Comparison of ENCODE assay signal across 22 cellular contexts in genomic region chr5:58016329-58016728, GRCh38.
DNase-seq lines count a peak whose midpoint lies in the region; ATAC-seq and TF ChIP-seq lines count a peak whose summit lies in the region.
"Had no signal": no experiment of that assay in that cellular context is flagged by ENCODE, and none has a peak within 500 bp of the region (broad histone marks: within the 10 kb centered on the region; RNA-seq: fewer than 3 reads in every experiment).

No MANE protein-coding gene starts in this region.

- peaks cover 8% of the 10 kb centered on the region for H3K4me1 ChIP-seq in RWPE2 (ENCODE audit: insufficient read depth, poor library complexity, severe bottlenecking)
- no peaks in the 10 kb centered on the region for H3K4me1 ChIP-seq in fibroblast of lung (ENCODE audit: control insufficient read depth, extremely low read depth, insufficient read depth, low read length)
- H3K4me1 ChIP-seq in neuronal stem cell (ENCODE audit: control insufficient read depth in 2 of 2, insufficient read depth in 1 of 2, low read depth in 1 of 2, low read length in 2 of 2) = peaks cover 3 to 23% of the 10 kb centered on the region in 2 donors
- no peaks in the 10 kb centered on the region for H3K4me1 ChIP-seq in stomach
- H3K4me1 ChIP-seq: parathyroid adenoma had no signal

- no peak overlapping the region for H4K8ac ChIP-seq in neuronal stem cell (ENCODE audit: low read depth, low read length)

- H3K27me3 ChIP-seq in RWPE2 (ENCODE audit: insufficient read depth, poor library complexity, severe bottlenecking) = no peaks in the 10 kb centered on the region
- H3K27me3 ChIP-seq in fibroblast of lung (ENCODE audit: control insufficient read depth, insufficient read depth, low read length) = no peaks in the 10 kb centered on the region
- H3K27me3 ChIP-seq in neuronal stem cell (ENCODE audit: control insufficient read depth in 3 of 3, insufficient read depth in 3 of 3, low read depth in 1 of 3, low read length in 3 of 3) = no peaks in the 10 kb centered on the region
- no peaks in the 10 kb centered on the region for H3K27me3 ChIP-seq in stomach
- H3K27me3 ChIP-seq: esophagus muscularis mucosa had no signal

- no peaks in the 10 kb centered on the region for H3K4me1 Mint-ChIP-seq in HFFc6 (ENCODE audit: low read depth)
- H3K4me1 Mint-ChIP-seq: naive B cell had no signal

- no peak overlapping the region for H3K18ac ChIP-seq in neuronal stem cell (ENCODE audit: low read length)

- H3K27ac Mint-ChIP-seq in HFFc6 = no peak overlapping the region
- H3K27ac Mint-ChIP-seq: naive B cell had no signal

- no peak overlapping the region for H2BK5ac ChIP-seq in neuronal stem cell (ENCODE audit: low read length)

- no peak overlapping the region for H3K14ac ChIP-seq in neuronal stem cell (ENCODE audit: low read length)

- no peaks in the 10 kb centered on the region for H3K79me2 ChIP-seq in fibroblast of lung (ENCODE audit: control insufficient read depth, insufficient read depth, low read length)
- H3K79me2 ChIP-seq: parathyroid adenoma had no signal

- H3K79me1 ChIP-seq in neuronal stem cell (ENCODE audit: low read depth, low read length) = no peaks in the 10 kb centered on the region

- no peak overlapping the region for H4K91ac ChIP-seq in neuronal stem cell (ENCODE audit: low read depth, low read length, poor library complexity)

- no peaks in the 10 kb centered on the region for H3K27me3 Mint-ChIP-seq in HFFc6 (ENCODE audit: insufficient read depth)
- H3K27me3 Mint-ChIP-seq: naive B cell had no signal

- no peak overlapping the region for H2BK15ac ChIP-seq in neuronal stem cell (ENCODE audit: low read length)

- H3K27ac ChIP-seq in RWPE2 (ENCODE audit: poor library complexity, severe bottlenecking) (peak overlapping the region; percentile 15), fibroblast of lung (ENCODE audit: insufficient read depth, low read length) (no peak overlapping the region), neuronal stem cell (replicated peaks; ENCODE audit: low read length) (no peak overlapping the region), stomach (no peak overlapping the region)
- H3K27ac ChIP-seq: esophagus muscularis mucosa, left ventricle myocardium inferior, parathyroid adenoma had no signal

- no CpG with 5 or more reads among the region's 6 CpGs for WGBS in neuronal stem cell (ENCODE audit: extremely low coverage in 2 of 2, insufficient read length in 2 of 2, insufficient replicate concordance in 1 of 2), 2 donors
- 75 to 92% (median 79%) methylated on average over 6 of the region's 6 CpGs for WGBS in stomach, 5 donors

- H3K9ac ChIP-seq in fibroblast of lung (ENCODE audit: insufficient read depth, low read length) (no peak overlapping the region), neuronal stem cell (ENCODE audit: low read depth, low read length, poor library complexity) (no peak overlapping the region)
- H3K9ac ChIP-seq: parathyroid adenoma had no signal

- H3K4ac ChIP-seq in neuronal stem cell (ENCODE audit: low read length) = no peak overlapping the region

- no peak overlapping the region for H2BK120ac ChIP-seq in neuronal stem cell (ENCODE audit: low read depth, low read length)

- H4K20me1 ChIP-seq in fibroblast of lung (ENCODE audit: control insufficient read depth, extremely low read depth, insufficient read depth, low read length) = no peaks in the 10 kb centered on the region

- no peak for TF ChIP-seq POLR2A in stomach (IDR thresholded peaks at IDR 0.05)

- H3K23ac ChIP-seq in neuronal stem cell (ENCODE audit: low read depth, low read length, poor library complexity) = no peak overlapping the region

- H3K9me3 ChIP-seq in RWPE2 (ENCODE audit: severe bottlenecking) (no peaks in the 10 kb centered on the region), fibroblast of lung (ENCODE audit: control insufficient read depth, insufficient read depth, low read depth, low read length) (no peaks in the 10 kb centered on the region), neuronal stem cell (replicated peaks in 1 of 2; ENCODE audit: control insufficient read depth in 2 of 2, insufficient read depth in 1 of 2, low read depth in 1 of 2, low read length in 2 of 2) (no peaks in the 10 kb centered on the region), stomach (no peaks in the 10 kb centered on the region)
- H3K9me3 ChIP-seq: esophagus muscularis mucosa, left ventricle myocardium inferior had no signal

- H3K36me3 ChIP-seq in RWPE2 (ENCODE audit: low read depth) (no peaks in the 10 kb centered on the region), fibroblast of lung (ENCODE audit: control insufficient read depth, insufficient read depth, low read length) (no peaks in the 10 kb centered on the region), neuronal stem cell (replicated peaks in 1 of 2; ENCODE audit: control insufficient read depth in 2 of 2, insufficient read depth in 2 of 2, low read length in 2 of 2) (no peaks in the 10 kb centered on the region), stomach (no peaks in the 10 kb centered on the region)
- H3K36me3 ChIP-seq: esophagus muscularis mucosa, left ventricle myocardium inferior had no signal

- H3K4me3 Mint-ChIP-seq in HFFc6 = no peak overlapping the region
- H3K4me3 Mint-ChIP-seq: naive B cell had no signal

- intact Hi-C loops in stomach (cut with DNase I; ENCODE audit: low total_unique reads) = no loop called here

- H3K4me3 ChIP-seq in RWPE2 (ENCODE audit: severe bottlenecking) (no peak overlapping the region), fibroblast of lung (replicated peaks in 1 of 4; ENCODE audit: control extremely low read depth in 1 of 4, insufficient read depth in 1 of 4, low read depth in 3 of 4, low read length in 4 of 4) (no peak overlapping the region), neuronal stem cell (ENCODE audit: low read length in 2 of 2) (no peak overlapping the region), stomach (no peak overlapping the region)
- H3K4me3 ChIP-seq: esophagus muscularis mucosa, left ventricle myocardium inferior had no signal

- H3K9me3 Mint-ChIP-seq in HFFc6 = no peaks in the 10 kb centered on the region
- H3K9me3 Mint-ChIP-seq: naive B cell had no signal

- ATAC-seq in RWPE2 (ENCODE audit: low read depth) = peak; percentile 99
- ATAC-seq: SK-N-SH treated with all-trans-retinoic acid at 6 μM for 48 hours had no signal

- no peaks in the 10 kb centered on the region; the same call in 1 of the 2 replicates for H3K36me3 Mint-ChIP-seq in HFFc6 (ENCODE audit: low read depth)
- H3K36me3 Mint-ChIP-seq: naive B cell had no signal

- no peak overlapping the region for H2BK12ac ChIP-seq in neuronal stem cell (ENCODE audit: low read length)

- H2AK5ac ChIP-seq in neuronal stem cell (ENCODE audit: low read depth, low read length) = no peak overlapping the region

- H3K4me2 ChIP-seq in fibroblast of lung (ENCODE audit: extremely low read depth, insufficient read depth, low read length) (no peak overlapping the region), neuronal stem cell (ENCODE audit: insufficient read depth, low read length, poor library complexity, severe bottlenecking) (no peak overlapping the region)

- DNase-seq in AG20443 (ENCODE audit: low spot score) (peak; percentile 10), RWPE2 (ENCODE audit: low spot score) (peak; percentile 65), fibroblast of lung (ENCODE audit: low read depth in 2 of 2) (peak; percentile 25 to 58), neuronal stem cell (ENCODE audit: low spot score) (no peak), NCI-H446 treated with DMSO at 0.1 percent for 48 hours (lab: John Stamatoyannopoulos, UW) (no peak), middle frontal gyrus (ENCODE audit: extremely low spot score, low spot score) (no peak), stomach (no peak), HFFc6 (no peak)
- DNase-seq: activated CD4-positive, alpha-beta T cell treated with anti-CD3 and anti-CD28 coated beads for 48 hours; activated CD8-positive, alpha-beta memory T cell treated with anti-CD3 and anti-CD28 coated beads, Interleukin-2, amount 50 U/mL, for 48 hours; activated naive CD4-positive, alpha-beta T cell; GDM1; H7; left ventricle myocardium inferior; naive B cell; NCI-H187 treated with DMSO at 0.1 percent for 48 hours; NCI-H526; OCI-M1; stimulated activated naive CD4-positive, alpha-beta T cell treated with Interleukin-2 at 50 U/mL for 16 hours had no signal

- no peak for TF ChIP-seq CTCF in RWPE2 (IDR thresholded peaks at IDR 0.05; ENCODE audit: poor library complexity, severe bottlenecking)
- no peak for TF ChIP-seq CTCF in fibroblast of lung (conservative IDR thresholded peaks at IDR 0.05 in 1 of 2, IDR thresholded peaks at IDR 0.05 in 1 of 2; ENCODE audit: low read depth in 1 of 2, low read length in 2 of 2)
- no peak for TF ChIP-seq CTCF in stomach (IDR thresholded peaks at IDR 0.05)
- TF ChIP-seq CTCF in HFFc6 (IDR thresholded peaks at IDR 0.05) = no peak

- no peak overlapping the region for H2AFZ ChIP-seq in fibroblast of lung (ENCODE audit: low read length)
- peak overlapping the region; percentile 27 for H2AFZ ChIP-seq in neuronal stem cell (ENCODE audit: low read length)
- H2AFZ ChIP-seq: parathyroid adenoma had no signal

- no peak for TF ChIP-seq EP300 in stomach (IDR thresholded peaks at IDR 0.05)

Comparison
In these comparisons a context has a peak if more than half of its experiments do, and no peak if none do; other contexts are left out.
1. DNase-seq: peak in AG20443 (single experiment), RWPE2 (single experiment) and fibroblast of lung (2 of 2); none in neuronal stem cell (single experiment), NCI-H446 treated with DMSO at 0.1 percent for 48 hours (single experiment), middle frontal gyrus (single experiment), stomach (single experiment) and HFFc6 (single experiment).